In genomic region chr11:36360833-36361232, GRCh38 we compare ENCODE assay signal across 16 cellular contexts.
DNase-seq lines count a peak whose midpoint lies in the region; ATAC-seq and TF ChIP-seq lines count a peak whose summit lies in the region.
"Had no signal": no experiment of that assay in that cellular context is flagged by ENCODE, and none has a peak within 500 bp of the region (broad histone marks: within the 10 kb centered on the region; RNA-seq: fewer than 3 reads in every experiment).

No MANE protein-coding gene starts in this region.

- H3K27me3 ChIP-seq in Loucy (ENCODE audit: insufficient read depth, low read length, poor library complexity, severe bottlenecking) = no peaks in the 10 kb centered on the region
- H3K27me3 ChIP-seq: upper lobe of left lung had no signal

- H3K36me3 ChIP-seq in Loucy (ENCODE audit: insufficient read depth, low read length) = no peaks in the 10 kb centered on the region
- H3K36me3 ChIP-seq: upper lobe of left lung had no signal

- no peaks in the 10 kb centered on the region for H3K36me3 Mint-ChIP-seq in T-helper 2 cell treated with Interferon-gamma antibody and Interleukin-4, amounts not matched to agents 5 μg/mL and 100 μg/mL, for 36 hours (ENCODE audit: low read depth)
- H3K36me3 Mint-ChIP-seq in activated naive CD4-positive, alpha-beta T cell treated with anti-CD3 and anti-CD28 coated beads for 36 hours (ENCODE audit: low read depth) = no peaks in the 10 kb centered on the region
- H3K36me3 Mint-ChIP-seq: activated naive CD4-positive, alpha-beta T cell treated with anti-CD3 and anti-CD28 coated beads, Interleukin-2, amount 10 ng/mL, durations not matched to agents 7 days and 5 days; memory B cell had no signal

- H3K4me3 Mint-ChIP-seq in T-helper 2 cell treated with Interferon-gamma antibody and Interleukin-4, amounts not matched to agents 5 μg/mL and 100 μg/mL, for 36 hours = peak overlapping the region; percentile 23
- no peak overlapping the region for H3K4me3 Mint-ChIP-seq in activated naive CD4-positive, alpha-beta T cell treated with anti-CD3 and anti-CD28 coated beads for 36 hours
- H3K4me3 Mint-ChIP-seq: activated naive CD4-positive, alpha-beta T cell treated with anti-CD3 and anti-CD28 coated beads, Interleukin-2, amount 10 ng/mL, durations not matched to agents 7 days and 5 days; memory B cell; T-helper 1 cell treated with Interleukin-12 subunit alpha and Interleukin-12 subunit beta and Interleukin-4 antibody, amounts not matched to agents 30 μg/mL and 1 μg/mL, for 36 hours had no signal

- peaks cover 98% of the 10 kb centered on the region for H3K4me1 ChIP-seq in Loucy (ENCODE audit: insufficient read depth, low read length, poor library complexity, severe bottlenecking)
- H3K4me1 ChIP-seq: parathyroid adenoma had no signal

- H3K9me3 ChIP-seq in Loucy (ENCODE audit: insufficient read depth, low read depth, low read length) = no peaks in the 10 kb centered on the region
- H3K9me3 ChIP-seq: upper lobe of left lung had no signal

- H3K4me2 ChIP-seq in Loucy (ENCODE audit: low read depth, low read length, poor library complexity, severe bottlenecking) = peak overlapping the region; percentile 82

- ATAC-seq in left ventricle myocardium superior = no peak

- CTCF ChIA-PET in activated naive CD4-positive, alpha-beta T cell treated with anti-CD3 and anti-CD28 coated beads for 36 hours (lab: Charles Lee) = no interaction called here

- H3K4me3 ChIP-seq in Loucy (ENCODE audit: low read length, poor library complexity, severe bottlenecking) (peak overlapping the region; percentile 56), choroid plexus epithelial cell (ENCODE audit: low read depth, low read length) (no peak overlapping the region)
- H3K4me3 ChIP-seq: upper lobe of left lung had no signal

- TF ChIP-seq CTCF in Loucy (conservative IDR thresholded peaks at IDR 0.05; ENCODE audit: low read length) (no peak), choroid plexus epithelial cell (conservative IDR thresholded peaks at IDR 0.05; ENCODE audit: low read depth, low read length) (no peak)

- H4K20me1 ChIP-seq in Loucy (ENCODE audit: insufficient read depth, low read length, poor library complexity, severe bottlenecking) = no peaks in the 10 kb centered on the region

- intact Hi-C loops in left ventricle myocardium superior (cut with micrococcal nuclease) = no loop called here
- intact Hi-C loops in activated naive CD4-positive, alpha-beta T cell treated with anti-CD3 and anti-CD28 coated beads for 36 hours (cut with micrococcal nuclease) = no loop called here

- peaks cover 50% of the 10 kb centered on the region for H3K4me1 Mint-ChIP-seq in T-helper 2 cell treated with Interferon-gamma antibody and Interleukin-4, amounts not matched to agents 5 μg/mL and 100 μg/mL, for 36 hours (ENCODE audit: low read depth)
- peaks cover 20% of the 10 kb centered on the region for H3K4me1 Mint-ChIP-seq in activated naive CD4-positive, alpha-beta T cell treated with anti-CD3 and anti-CD28 coated beads for 36 hours (ENCODE audit: low read depth)

- H3K9me2 ChIP-seq in Loucy (replicated peaks; ENCODE audit: low read depth, low read length) = no peaks in the 10 kb centered on the region

- no peaks in the 10 kb centered on the region for H3K9me3 Mint-ChIP-seq in T-helper 2 cell treated with Interferon-gamma antibody and Interleukin-4, amounts not matched to agents 5 μg/mL and 100 μg/mL, for 36 hours
- H3K9me3 Mint-ChIP-seq in activated naive CD4-positive, alpha-beta T cell treated with anti-CD3 and anti-CD28 coated beads for 36 hours = no peaks in the 10 kb centered on the region
- H3K9me3 Mint-ChIP-seq: activated naive CD4-positive, alpha-beta T cell treated with anti-CD3 and anti-CD28 coated beads, Interleukin-2, amount 10 ng/mL, durations not matched to agents 7 days and 5 days; memory B cell; T-helper 1 cell treated with Interleukin-12 subunit alpha and Interleukin-12 subunit beta and Interleukin-4 antibody, amounts not matched to agents 30 μg/mL and 1 μg/mL, for 36 hours had no signal

- peak overlapping the region; percentile 64 for H3K9ac ChIP-seq in Loucy (ENCODE audit: low read depth, low read length, poor library complexity, severe bottlenecking)
- H3K9ac ChIP-seq: parathyroid adenoma had no signal

- peaks cover 31% of the 10 kb centered on the region for H3F3A ChIP-seq in Loucy (ENCODE audit: low read depth)

- no peak for DNase-seq in T-helper 2 cell treated with Interferon-gamma antibody and Interleukin-4, amounts not matched to agents 5 μg/mL and 100 μg/mL, for 36 hours (ENCODE audit: low spot score)
- DNase-seq in T-helper 2 cell (no peak), choroid plexus epithelial cell (ENCODE audit: low read depth) (peak; percentile 34), renal cortical epithelial cell (ENCODE audit: low read depth) (peak; percentile 26), mesenteric fat pad (ENCODE audit: low spot score) (no peak), left ventricle myocardium superior (no peak)
- no peak for DNase-seq in activated naive CD4-positive, alpha-beta T cell treated with anti-CD3 and anti-CD28 coated beads for 36 hours
- DNase-seq: 8988T; activated CD4-positive, alpha-beta T cell treated with anti-CD3 and anti-CD28 coated beads, Interleukin-2, amount 50 U/mL, for 4 hours; activated naive CD4-positive, alpha-beta T cell treated with anti-CD3 and anti-CD28 coated beads, Interleukin-2, amount 10 ng/mL, durations not matched to agents 7 days and 5 days; stimulated activated CD4-positive, alpha-beta T cell treated with anti-CD3 and anti-CD28 coated beads, Interleukin-12 subunit alpha, Interleukin-12 subunit beta, amount 100 ng/mL, for 4 hours; upper lobe of left lung had no signal

- H2AFZ ChIP-seq in Loucy (ENCODE audit: low read length) = no peak overlapping the region
- H2AFZ ChIP-seq: parathyroid adenoma had no signal

- H3K27ac Mint-ChIP-seq in T-helper 2 cell treated with Interferon-gamma antibody and Interleukin-4, amounts not matched to agents 5 μg/mL and 100 μg/mL, for 36 hours = no peak overlapping the region
- H3K27ac Mint-ChIP-seq in activated naive CD4-positive, alpha-beta T cell treated with anti-CD3 and anti-CD28 coated beads for 36 hours = no peak overlapping the region
- H3K27ac Mint-ChIP-seq: activated naive CD4-positive, alpha-beta T cell treated with anti-CD3 and anti-CD28 coated beads, Interleukin-2, amount 10 ng/mL, durations not matched to agents 7 days and 5 days; memory B cell; T-helper 1 cell treated with Interleukin-12 subunit alpha and Interleukin-12 subunit beta and Interleukin-4 antibody, amounts not matched to agents 30 μg/mL and 1 μg/mL, for 36 hours had no signal

- peaks cover 26% of the 10 kb centered on the region for H3K27me3 Mint-ChIP-seq in T-helper 2 cell treated with Interferon-gamma antibody and Interleukin-4, amounts not matched to agents 5 μg/mL and 100 μg/mL, for 36 hours (ENCODE audit: low read depth)
- peaks cover 37% of the 10 kb centered on the region for H3K27me3 Mint-ChIP-seq in activated naive CD4-positive, alpha-beta T cell treated with anti-CD3 and anti-CD28 coated beads for 36 hours (ENCODE audit: low read depth)

- H3K79me2 ChIP-seq in Loucy (ENCODE audit: insufficient read depth, low read length) = no peaks in the 10 kb centered on the region
- H3K79me2 ChIP-seq: parathyroid adenoma had no signal

Comparison
In these comparisons a context has a peak if more than half of its experiments do, and no peak if none do; other contexts are left out.
1. DNase-seq: peak in choroid plexus epithelial cell (single experiment) and renal cortical epithelial cell (single experiment); none in T-helper 2 cell treated with Interferon-gamma antibody and Interleukin-4, amounts not matched to agents 5 μg/mL and 100 μg/mL, for 36 hours (single experiment), T-helper 2 cell (0 of 5), mesenteric fat pad (single experiment), left ventricle myocardium superior (single experiment) and activated naive CD4-positive, alpha-beta T cell treated with anti-CD3 and anti-CD28 coated beads for 36 hours (single experiment).